ENCODE assay signal across 8 cellular contexts in genomic region chr1:10867138-10867721, GRCh38.
DNase-seq lines count a peak whose midpoint lies in the region; ATAC-seq and TF ChIP-seq lines count a peak whose summit lies in the region.

No MANE protein-coding gene starts in this region.

- H3K27me3 Mint-ChIP-seq in activated CD4-positive, alpha-beta T cell treated with anti-CD3 and anti-CD28 coated beads, Interleukin-2, amount 10 ng/mL, durations not matched to agents 24 days and 14 days, result peaks cover 65% of the 10 kb centered on the region
- H3K27me3 Mint-ChIP-seq in memory B cell, result peaks cover 33% of the 10 kb centered on the region

- H3K4me3 Mint-ChIP-seq in activated CD4-positive, alpha-beta T cell treated with anti-CD3 and anti-CD28 coated beads, Interleukin-2, amount 10 ng/mL, durations not matched to agents 24 days and 14 days, result peak overlapping the region; percentile 41
- H3K4me3 Mint-ChIP-seq in memory B cell, result no peak overlapping the region

- H3K36me3 Mint-ChIP-seq in activated CD4-positive, alpha-beta T cell treated with anti-CD3 and anti-CD28 coated beads, Interleukin-2, amount 10 ng/mL, durations not matched to agents 24 days and 14 days (ENCODE audit: low read depth), result peaks cover 2% of the 10 kb centered on the region
- H3K36me3 Mint-ChIP-seq in memory B cell, result no peaks in the 10 kb centered on the region

- H3K9me3 Mint-ChIP-seq in activated CD4-positive, alpha-beta T cell treated with anti-CD3 and anti-CD28 coated beads, Interleukin-2, amount 10 ng/mL, durations not matched to agents 24 days and 14 days, result no peaks in the 10 kb centered on the region
- H3K9me3 Mint-ChIP-seq in memory B cell, result no peaks in the 10 kb centered on the region

- ATAC-seq in memory B cell (ENCODE audit: low read depth) (peak; percentile 84), GM18520 (IDR thresholded peaks at IDR 0.05; ENCODE audit: unreplicated experiment) (no peak)

- DNase-seq in NCI-H524 (lab: John Stamatoyannopoulos, UW), result peak; percentile 21 to 67
- DNase-seq in NCI-H524 treated with DMSO at 0.1 percent for 48 hours (lab: John Stamatoyannopoulos, UW), result no peak
- DNase-seq in NCI-H2107 treated with DMSO at 0.1 percent for 48 hours (lab: John Stamatoyannopoulos, UW; ENCODE audit: unreplicated experiment), result peak; percentile 38
- peak; percentile 90 for DNase-seq in activated CD4-positive, alpha-beta T cell treated with anti-CD3 and anti-CD28 coated beads, Interleukin-2, amount 10 ng/mL, durations not matched to agents 24 days and 14 days
- no peak for DNase-seq in coronary artery (ENCODE audit: low spot score)
- peak; percentile 54 to 71 for DNase-seq in memory B cell (ENCODE audit: low spot score in 2 of 2)
- DNase-seq in stimulated activated CD8-positive, alpha-beta memory T cell treated with anti-CD3 and anti-CD28 coated beads, Interleukin-15, amount 100 ng/mL, for 24 hours (ENCODE audit: low read depth), result peak; percentile 50

- H3K4me3 ChIP-seq in coronary artery, result peak overlapping the region; percentile 75

- H3K27ac Mint-ChIP-seq in activated CD4-positive, alpha-beta T cell treated with anti-CD3 and anti-CD28 coated beads, Interleukin-2, amount 10 ng/mL, durations not matched to agents 24 days and 14 days, result no peak overlapping the region
- H3K27ac Mint-ChIP-seq in memory B cell, result no peak overlapping the region

- intact Hi-C loops in activated CD4-positive, alpha-beta T cell treated with anti-CD3 and anti-CD28 coated beads, Interleukin-2, amount 10 ng/mL, durations not matched to agents 24 days and 14 days (cut with micrococcal nuclease), result loop anchor here (1.0 to 5.0 kb wide), 5 partner anchors 74 to 435 kb away; partner anchors contain the start of gene CENPS

- TF ChIP-seq CTCF in coronary artery (IDR thresholded peaks at IDR 0.05), result peak; percentile 90

- H3K27ac ChIP-seq in coronary artery, result no peak overlapping the region

- H3K4me1 Mint-ChIP-seq in activated CD4-positive, alpha-beta T cell treated with anti-CD3 and anti-CD28 coated beads, Interleukin-2, amount 10 ng/mL, durations not matched to agents 24 days and 14 days, result peaks cover 14% of the 10 kb centered on the region
- peaks cover 7% of the 10 kb centered on the region for H3K4me1 Mint-ChIP-seq in memory B cell

Comparison
In these comparisons a context has a peak if more than half of its experiments do, and no peak if none do; other contexts are left out.
1. DNase-seq: peak in NCI-H524 (2 of 2), NCI-H2107 treated with DMSO at 0.1 percent for 48 hours (single experiment), activated CD4-positive, alpha-beta T cell treated with anti-CD3 and anti-CD28 coated beads, Interleukin-2, amount 10 ng/mL, durations not matched to agents 24 days and 14 days (single experiment), memory B cell (2 of 2) and stimulated activated CD8-positive, alpha-beta memory T cell treated with anti-CD3 and anti-CD28 coated beads, Interleukin-15, amount 100 ng/mL, for 24 hours (single experiment); none in NCI-H524 treated with DMSO at 0.1 percent for 48 hours (single experiment) and coronary artery (single experiment).